ENCODE assay signal across 12 cellular contexts in the genomic region with DNA sequence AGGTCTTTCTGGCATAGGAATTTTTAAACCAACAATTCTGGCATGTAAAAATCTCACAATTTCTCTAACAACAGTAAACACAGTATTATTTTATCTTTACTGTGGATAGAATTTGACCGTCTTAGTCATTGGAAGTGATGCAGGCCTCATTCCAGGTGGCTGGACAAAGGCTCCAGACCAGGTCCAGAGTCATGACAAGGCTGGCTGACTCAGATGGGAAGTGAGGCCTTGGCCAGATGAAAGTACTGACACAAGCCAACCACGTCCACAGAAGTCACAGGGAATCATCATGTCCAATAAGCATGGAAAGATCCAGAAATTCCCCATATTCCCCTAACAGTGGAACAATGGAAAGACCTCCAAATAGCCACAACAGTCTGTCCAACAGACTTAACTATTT. TPM values are rescaled to one million over a fixed set of nuclear protein-coding genes. Genes with fewer than 3 reads are reported as not detected.
DNase-seq lines count a peak whose midpoint lies in the region; ATAC-seq, FAIRE-seq and TF ChIP-seq lines count a peak whose summit lies in the region.
"Had no signal": no experiment of that assay in that cellular context is flagged by ENCODE, and none has a peak within 500 bp of the region (broad histone marks: within the 10 kb centered on the region; RNA-seq: fewer than 3 reads in every experiment).

No MANE protein-coding gene starts in this region.

- peak; percentile 38 for TF ChIP-seq POLR2A in endothelial cell of umbilical vein (IDR thresholded peaks at IDR 0.05; ENCODE audit: low read depth, low read length)

- CTCF ChIA-PET in endothelial cell of umbilical vein (lab: Charles Lee), result interaction anchor here (1.2 to 2.2 kb wide), 2 partner anchors 142 to 166 kb away, joined by 5 to 18 read pairs; no protein-coding TSS in a partner anchor

- H3K9ac ChIP-seq in endothelial cell of umbilical vein (replicated peaks; ENCODE audit: extremely low read depth, insufficient read depth, low read length), result no peak overlapping the region

- peaks cover 82% of the 10 kb centered on the region for H3K79me2 ChIP-seq in endothelial cell of umbilical vein (ENCODE audit: control insufficient read depth, insufficient read depth, low read length)

- no peak overlapping the region for H2AFZ ChIP-seq in endothelial cell of umbilical vein (ENCODE audit: low read depth, low read length)

- BruUV-seq in endothelial cell of umbilical vein (replicated peaks; lab: Mats Ljungman, UMichigan), result no TSS peak

- H4K20me1 ChIP-seq in endothelial cell of umbilical vein (replicated peaks; ENCODE audit: control insufficient read depth, extremely low read depth, insufficient read depth, low read length), result no peaks in the 10 kb centered on the region

- DNase-seq in ACHN (peak; percentile 35), RCC 7860 (ENCODE audit: low spot score) (peak; percentile 91), endothelial cell of umbilical vein (ENCODE audit: low read depth, low spot score) (peak; percentile 81), NCI-H2029 (lab: John Stamatoyannopoulos, UW) (no peak), small intestine (no peak), activated gamma-delta T cell treated with Interleukin-2 at 50 U/mL for 16 hours (no peak)
- DNase-seq: Calu3, MM.1S, thyroid gland had no signal

- intact Hi-C loops in endothelial cell of umbilical vein (cut with micrococcal nuclease), result loop anchor here (1.0 to 2.0 kb wide), 3 partner anchors 12 to 125 kb away; no protein-coding TSS in a partner anchor

- no peak for ATAC-seq in HG03025 (IDR thresholded peaks at IDR 0.05; ENCODE audit: low FRiP score, unreplicated experiment)

- H3K4me1 ChIP-seq in endothelial cell of umbilical vein (ENCODE audit: control insufficient read depth, extremely low read depth, insufficient read depth, low read length), result peaks cover 28% of the 10 kb centered on the region
- H3K4me1 ChIP-seq in small intestine (ENCODE audit: control insufficient read depth in 2 of 2, insufficient read depth in 1 of 2, low read depth in 1 of 2, low read length in 1 of 2), result no peaks in the 10 kb centered on the region
- H3K4me1 ChIP-seq: thyroid gland had no signal

- dilution Hi-C loops in endothelial cell of umbilical vein (cut with MboI; ENCODE audit: extremely low pct_ligation_motif_present, low sequenced_read_pairs), result no loop called here

- H3K27me3 ChIP-seq in endothelial cell of umbilical vein (ENCODE audit: control insufficient read depth in 2 of 2, insufficient read depth in 2 of 2, low read length in 2 of 2) (no peaks in the 10 kb centered on the region), layer of hippocampus (ENCODE audit: control insufficient read depth, insufficient read depth, low read length) (no peaks in the 10 kb centered on the region), small intestine (ENCODE audit: control insufficient read depth in 2 of 2, insufficient read depth in 2 of 2, low read length in 2 of 2) (no peaks in the 10 kb centered on the region)
- H3K27me3 ChIP-seq: thyroid gland had no signal

- TF ChIP-seq CTCF in endothelial cell of umbilical vein (IDR thresholded peaks at IDR 0.05; ENCODE audit: extremely low read depth in 1 of 2, insufficient read depth in 1 of 2, low read depth in 1 of 2, low read length in 2 of 2), result no peak

- POLR2A ChIA-PET in endothelial cell of umbilical vein (lab: Charles Lee), result interaction anchor here (0.7 kb wide), 1 partner anchor 31 kb away, joined by 9 read pairs; no protein-coding TSS in a partner anchor

- peak overlapping the region; percentile 77 for H3K27ac ChIP-seq in endothelial cell of umbilical vein (ENCODE audit: insufficient read depth, low read depth, low read length)
- H3K27ac ChIP-seq in layer of hippocampus (ENCODE audit: low read depth, low read length), result peak overlapping the region; percentile 78
- no peak overlapping the region for H3K27ac ChIP-seq in small intestine (ENCODE audit: low read depth in 1 of 2, low read length in 1 of 2)
- H3K27ac ChIP-seq: thyroid gland had no signal

- H3K9me3 ChIP-seq in endothelial cell of umbilical vein (replicated peaks; ENCODE audit: control insufficient read depth, insufficient read depth, low read length), result no peaks in the 10 kb centered on the region
- no peaks in the 10 kb centered on the region for H3K9me3 ChIP-seq in small intestine (ENCODE audit: control insufficient read depth, low read depth)
- H3K9me3 ChIP-seq: thyroid gland had no signal

- in situ Hi-C loops in ACHN (cut with HindIII; ENCODE audit: low pct_ligation_motif_present, low pct_unique_long_range_greater_than_20kb, low sequenced_read_pairs), result no loop called here

- peak overlapping the region; percentile 19 for H3K4me2 ChIP-seq in endothelial cell of umbilical vein (ENCODE audit: insufficient read depth, low read length)

- 55 to 67% (median 57%) methylated on average over 2 of the region's 2 CpGs for WGBS in small intestine, 3 donors

- peaks cover 0 to 3% of the 10 kb centered on the region in 2 experiments for H3K36me3 ChIP-seq in endothelial cell of umbilical vein (ENCODE audit: control insufficient read depth in 2 of 2, extremely low read depth in 1 of 2, insufficient read depth in 2 of 2, low read length in 2 of 2)
- H3K36me3 ChIP-seq in small intestine (ENCODE audit: control insufficient read depth in 2 of 2, insufficient read depth in 2 of 2, low read length in 2 of 2), result no peaks in the 10 kb centered on the region
- H3K36me3 ChIP-seq: thyroid gland had no signal

- H3K9me1 ChIP-seq in endothelial cell of umbilical vein (replicated peaks; ENCODE audit: control insufficient read depth, extremely low read depth, insufficient read depth, low read length), result no peaks in the 10 kb centered on the region

- no peak overlapping the region for H3K4me3 ChIP-seq in endothelial cell of umbilical vein (replicated peaks in 1 of 3; ENCODE audit: insufficient read depth in 1 of 3, low read depth in 1 of 3, low read length in 3 of 3)
- H3K4me3 ChIP-seq in small intestine (ENCODE audit: low read depth in 1 of 2, low read length in 2 of 2), result no peak overlapping the region
- H3K4me3 ChIP-seq: skin epidermis, thyroid gland had no signal

- FAIRE-seq in RCC 7860 (lab: Jason Lieb, UNC), result peak; percentile 90
- FAIRE-seq in endothelial cell of umbilical vein (lab: Jason Lieb, UNC), result peak; percentile 94
- no peak for FAIRE-seq in small intestine (lab: Jason Lieb, UNC)

TF ChIP-seq in endothelial cell of umbilical vein, 7 proteins besides CTCF, POLR2A, EP300 and RAD21:
- TF ChIP-seq EZH2 (IDR thresholded peaks at IDR 0.05; ENCODE audit: borderline replicate concordance, low read depth, low read length, severe bottlenecking) (no peak), POLR2AphosphoS5 (IDR thresholded peaks at IDR 0.05; ENCODE audit: insufficient read depth, low read depth, low read length) (peak; percentile 61), JUN (IDR thresholded peaks at IDR 0.05; ENCODE audit: borderline replicate concordance, insufficient read depth, insufficient read length, low read depth) (peak; percentile 42), FOS (IDR thresholded peaks at IDR 0.05; ENCODE audit: borderline replicate concordance, insufficient read depth, low read length) (peak; percentile 96), MYC (IDR thresholded peaks at IDR 0.05; ENCODE audit: low read depth, low read length) (no peak), GATA2 (IDR thresholded peaks at IDR 0.05; ENCODE audit: insufficient read depth, insufficient read length, low read depth, low read length) (peak; percentile 46)
- TF ChIP-seq, protein P1, sequence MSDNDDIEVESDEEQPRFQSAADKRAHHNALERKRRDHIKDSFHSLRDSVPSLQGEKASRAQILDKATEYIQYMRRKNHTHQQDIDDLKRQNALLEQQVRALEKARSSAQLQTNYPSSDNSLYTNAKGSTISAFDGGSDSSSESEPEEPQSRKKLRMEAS (IDR thresholded peaks at IDR 0.05; ENCODE audit: insufficient read depth, insufficient read length), result no peak

RNA-seq across cellular contexts. Expression of a gene that starts 12.4 kb away (rescaled TPM):
- total RNA-seq in endothelial cell of umbilical vein, result 280 and 404 TPM in 2 replicates
- polyA plus RNA-seq in endothelial cell of umbilical vein (123 and 144 TPM in 2 replicates), small intestine (1 to 10 TPM in 1 of 3 donors, under 1 TPM in 2; 0.22 to 1.1 (median 0.27) TPM)
- 184 and 186 TPM in 2 replicates for polyA plus RNA-seq in endothelial cell of umbilical vein (2011; cell fraction: cytosol; rRNA removed)
- polyA plus RNA-seq in endothelial cell of umbilical vein (2011; cell fraction: nucleus; rRNA removed), result 92.9 and 146 TPM in 2 replicates
- 501 and 503 TPM in 2 replicates for polyA plus RNA-seq in endothelial cell of umbilical vein (2012)
- polyA minus RNA-seq in endothelial cell of umbilical vein, result 379 and 461 TPM in 2 replicates
- polyA minus RNA-seq in endothelial cell of umbilical vein (2011; cell fraction: cytosol; rRNA and poly(A)+ RNA removed), result 6.2 TPM
- 158 and 185 TPM in 2 replicates for polyA minus RNA-seq in endothelial cell of umbilical vein (2011; cell fraction: nucleus; rRNA and poly(A)+ RNA removed)

Comparison
In these comparisons a context has a peak if more than half of its experiments do, and no peak if none do; other contexts are left out.
1. DNase-seq: peak in ACHN (single experiment), RCC 7860 (single experiment) and endothelial cell of umbilical vein (single experiment); none in NCI-H2029 (single experiment), small intestine (single experiment) and activated gamma-delta T cell treated with Interleukin-2 at 50 U/mL for 16 hours (single experiment).
2. H3K27ac ChIP-seq: peak in endothelial cell of umbilical vein (single experiment) and layer of hippocampus (single experiment); none in small intestine (0 of 2).
3. RNA of a gene that starts 12.4 kb away (polyA plus RNA-seq): 92.9 to 503 TPM in endothelial cell of umbilical vein; 0.22 to 1.1 TPM in small intestine; every median in the first group is over 10 times any median in the second.